ENCODE assay signal across 19 cellular contexts in the genomic region with DNA sequence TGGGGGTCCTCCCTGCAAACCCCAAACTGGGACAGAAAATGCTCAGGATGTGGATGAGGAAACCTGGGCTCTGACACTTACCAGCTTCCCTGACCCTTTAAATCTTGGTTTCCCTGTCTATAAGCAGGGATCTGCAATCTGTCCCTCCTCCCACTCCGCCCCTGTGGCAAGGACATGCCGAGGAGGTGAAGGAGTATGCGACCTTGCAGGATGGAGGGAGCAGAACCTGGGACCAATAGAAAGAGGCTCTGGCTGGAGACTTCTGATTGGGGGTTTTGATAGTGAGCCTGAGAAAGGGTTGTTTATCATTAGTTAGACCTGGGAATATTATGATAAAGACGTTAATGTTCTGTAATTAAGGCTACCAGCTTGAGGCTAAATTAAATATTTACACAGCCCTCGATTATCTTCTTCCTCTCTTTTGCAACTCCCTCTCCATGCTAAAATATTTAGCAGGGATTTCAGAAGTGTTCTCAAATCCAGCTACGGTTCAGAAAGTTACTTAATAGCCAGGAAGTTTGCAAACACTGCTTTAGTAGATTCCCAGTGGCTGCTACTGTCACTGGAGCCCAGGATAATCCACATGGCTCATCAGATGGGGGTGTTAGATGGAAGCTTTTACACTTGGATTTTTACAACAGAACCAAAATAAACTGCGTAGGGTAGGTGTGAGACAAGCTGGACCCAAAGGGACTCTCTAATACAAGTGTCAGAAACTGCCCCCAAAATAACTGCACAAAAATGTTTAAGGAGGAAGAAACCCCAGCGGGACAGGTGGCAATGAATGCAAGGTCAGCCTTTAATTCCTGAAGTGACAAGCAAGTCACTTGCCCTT. TPM values are rescaled to one million over a fixed set of nuclear protein-coding genes. Genes with fewer than 3 reads are reported as not detected.
DNase-seq lines count a peak whose midpoint lies in the region; ATAC-seq and TF ChIP-seq lines count a peak whose summit lies in the region.
"Had no signal": no experiment of that assay in that cellular context is flagged by ENCODE, and none has a peak within 500 bp of the region (broad histone marks: within the 10 kb centered on the region; RNA-seq: fewer than 3 reads in every experiment).

No MANE protein-coding gene starts in this region.

- peak overlapping the region; percentile 36 for H3K4me3 Mint-ChIP-seq in Caco-2 (ENCODE audit: unreplicated experiment)
- no peak overlapping the region for H3K4me3 Mint-ChIP-seq in naive thymus-derived CD8-positive, alpha-beta T cell
- H3K4me3 Mint-ChIP-seq: activated naive CD4-positive, alpha-beta T cell treated with anti-CD3 and anti-CD28 coated beads, Interleukin-2, amount 10 ng/mL, durations not matched to agents 7 days and 5 days; mesothelial cell of epicardium had no signal

- H3K36me3 Mint-ChIP-seq in Caco-2 (ENCODE audit: insufficient read depth, unreplicated experiment): no peaks in the 10 kb centered on the region
- H3K36me3 Mint-ChIP-seq in naive thymus-derived CD8-positive, alpha-beta T cell: no peaks in the 10 kb centered on the region
- H3K36me3 Mint-ChIP-seq: activated naive CD4-positive, alpha-beta T cell treated with anti-CD3 and anti-CD28 coated beads, Interleukin-2, amount 10 ng/mL, durations not matched to agents 7 days and 5 days; mesothelial cell of epicardium had no signal

- peaks cover 22% of the 10 kb centered on the region for H3K4me1 ChIP-seq in Caco-2
- H3K4me1 ChIP-seq in esophagus (ENCODE audit: control insufficient read depth in 2 of 2, insufficient read depth in 2 of 2, low read length in 1 of 2): peaks cover 3 to 9% of the 10 kb centered on the region in 2 donors
- H3K4me1 ChIP-seq: sigmoid colon had no signal

- POLR2A ChIA-PET in Caco-2 (lab: Charles Lee): interaction anchor here (0.6 kb wide), 1 partner anchor 23 kb away, joined by 3 read pairs; no protein-coding TSS in a partner anchor
- POLR2A ChIA-PET in naive thymus-derived CD8-positive, alpha-beta T cell (lab: Charles Lee): no interaction called here

- H3K4me1 Mint-ChIP-seq in Caco-2 (ENCODE audit: low read depth, unreplicated experiment): peaks cover 8% of the 10 kb centered on the region
- no peaks in the 10 kb centered on the region for H3K4me1 Mint-ChIP-seq in naive thymus-derived CD8-positive, alpha-beta T cell
- H3K4me1 Mint-ChIP-seq: activated naive CD4-positive, alpha-beta T cell treated with anti-CD3 and anti-CD28 coated beads, Interleukin-2, amount 10 ng/mL, durations not matched to agents 7 days and 5 days had no signal

- peak overlapping the region; percentile 28 for H3K27ac Mint-ChIP-seq in Caco-2 (ENCODE audit: unreplicated experiment)
- H3K27ac Mint-ChIP-seq in naive thymus-derived CD8-positive, alpha-beta T cell: no peak overlapping the region
- H3K27ac Mint-ChIP-seq: activated naive CD4-positive, alpha-beta T cell treated with anti-CD3 and anti-CD28 coated beads, Interleukin-2, amount 10 ng/mL, durations not matched to agents 7 days and 5 days; mesothelial cell of epicardium had no signal

- CTCF ChIA-PET in Caco-2 (lab: Charles Lee): interaction anchor here (0.9 to 1.1 kb wide), 2 partner anchors 174 to 230 kb away, joined by 3 read pairs; no protein-coding TSS in a partner anchor

- intact Hi-C loops in Caco-2 (cut with micrococcal nuclease; ENCODE audit: unreplicated experiment): loop anchor here (10.0 kb wide), 1 partner anchor 105 kb away; no protein-coding TSS in a partner anchor

- H3K27me3 Mint-ChIP-seq in Caco-2 (ENCODE audit: insufficient read depth, unreplicated experiment): no peaks in the 10 kb centered on the region
- peaks cover 0 to 7% (median 2%) of the 10 kb centered on the region in 5 donors for H3K27me3 Mint-ChIP-seq in naive thymus-derived CD8-positive, alpha-beta T cell

- no peaks in the 10 kb centered on the region for H3K27me3 ChIP-seq in Caco-2 (replicated peaks; ENCODE audit: control insufficient read depth, insufficient read depth, low read length)
- H3K27me3 ChIP-seq in esophagus (ENCODE audit: control insufficient read depth in 1 of 2, insufficient read depth in 2 of 2, low read length in 2 of 2): no peaks in the 10 kb centered on the region
- H3K27me3 ChIP-seq: MG63, sigmoid colon had no signal

- H3K9me3 Mint-ChIP-seq in Caco-2 (ENCODE audit: unreplicated experiment): no peaks in the 10 kb centered on the region
- H3K9me3 Mint-ChIP-seq in naive thymus-derived CD8-positive, alpha-beta T cell: no peaks in the 10 kb centered on the region
- H3K9me3 Mint-ChIP-seq: activated naive CD4-positive, alpha-beta T cell treated with anti-CD3 and anti-CD28 coated beads, Interleukin-2, amount 10 ng/mL, durations not matched to agents 7 days and 5 days; mesothelial cell of epicardium had no signal

- no peak for ATAC-seq in HG03097 (IDR thresholded peaks at IDR 0.05; ENCODE audit: low FRiP score, unreplicated experiment)
- ATAC-seq in naive thymus-derived CD8-positive, alpha-beta T cell: no peak
- ATAC-seq: GM12878 had no signal

- DNase-seq in Caco-2 (peak in 1 of 2 experiments; percentile 26), NCI-H146 treated with DMSO at 0.1 percent for 48 hours (lab: John Stamatoyannopoulos, UW; ENCODE audit: unreplicated experiment) (peak; percentile 1), mesenteric fat pad (ENCODE audit: low spot score) (peak; percentile 60), NCI-H524 treated with DMSO at 0.1 percent for 48 hours (lab: John Stamatoyannopoulos, UW) (no peak)
- no peak for DNase-seq in activated effector memory CD4-positive, alpha-beta T cell treated with Interleukin-2 at 50 U/mL for 16 hours
- no peak for DNase-seq in naive thymus-derived CD8-positive, alpha-beta T cell
- DNase-seq: activated CD4-positive, alpha-beta T cell treated with anti-CD3 and anti-CD28 coated beads for 48 hours; activated naive CD4-positive, alpha-beta T cell treated with anti-CD3 and anti-CD28 coated beads, Interleukin-2, amount 10 ng/mL, durations not matched to agents 7 days and 5 days; AML-193; MG63; NCI-H2081; NCI-H774; sigmoid colon; stimulated activated CD4-positive, alpha-beta T cell treated with anti-CD3 and anti-CD28 coated beads, Interleukin-2, amount 100 ng/mL, for 24 hours had no signal

- peak overlapping the region; percentile 34 to 53 for H3K27ac ChIP-seq in esophagus (ENCODE audit: low read depth in 2 of 2, low read length in 1 of 2)
- H3K27ac ChIP-seq: sigmoid colon had no signal

- H3K9me3 ChIP-seq in Caco-2: no peaks in the 10 kb centered on the region
- H3K9me3 ChIP-seq in esophagus (ENCODE audit: control insufficient read depth in 2 of 2, insufficient read depth in 1 of 2, low read depth in 1 of 2, low read length in 1 of 2): no peaks in the 10 kb centered on the region
- H3K9me3 ChIP-seq: MG63, sigmoid colon had no signal

- H3K36me3 ChIP-seq in Caco-2 (ENCODE audit: control insufficient read depth, insufficient read depth, low read length): no peaks in the 10 kb centered on the region
- no peaks in the 10 kb centered on the region for H3K36me3 ChIP-seq in esophagus (ENCODE audit: control insufficient read depth in 2 of 2, insufficient read depth in 2 of 2, low read length in 1 of 2)
- H3K36me3 ChIP-seq: MG63, sigmoid colon had no signal

- H3K4me3 ChIP-seq in Caco-2 (ENCODE audit: low read depth, low read length): no peak overlapping the region
- no peak overlapping the region for H3K4me3 ChIP-seq in esophagus (ENCODE audit: low read depth in 1 of 2, low read length in 2 of 2)
- H3K4me3 ChIP-seq: coronary artery, GM12878, MG63, sigmoid colon had no signal

- no peak for TF ChIP-seq CTCF in Caco-2 (IDR thresholded peaks at IDR 0.05; ENCODE audit: insufficient read depth in 1 of 2, low read depth in 1 of 2, low read length in 1 of 2, severe bottlenecking in 1 of 2, unreplicated experiment in 1 of 2)

- no TSS peak for BruUV-seq in Caco-2 (replicated peaks; lab: Mats Ljungman, UMichigan)

- 31 to 44% methylated on average over 8 of the region's 8 CpGs for WGBS in esophagus, 2 donors

RNA-seq across cellular contexts. Expression of a gene that starts 9.2 kb away (rescaled TPM):
- total RNA-seq in Caco-2 (2022) (3.4 and 5.4 TPM in 2 replicates), mesenteric fat pad (0.74 TPM)
- 10 to 100 TPM in 1 of 2 donors, 1 to 10 TPM in 1; 8.5 to 10.5 TPM for polyA plus RNA-seq in esophagus
- total RNA-seq in naive thymus-derived CD8-positive, alpha-beta T cell: not detected
- not detected for polyA plus RNA-seq in naive thymus-derived CD8-positive, alpha-beta T cell
- total RNA-seq: GM12878 had no signal

Comparison
In these comparisons a context has a peak if more than half of its experiments do, and no peak if none do; other contexts are left out.
1. DNase-seq: peak in NCI-H146 treated with DMSO at 0.1 percent for 48 hours (single experiment) and mesenteric fat pad (single experiment); none in activated effector memory CD4-positive, alpha-beta T cell treated with Interleukin-2 at 50 U/mL for 16 hours (single experiment), NCI-H524 treated with DMSO at 0.1 percent for 48 hours (single experiment) and naive thymus-derived CD8-positive, alpha-beta T cell (0 of 10).